Comparison of ENCODE assay signal across 9 cellular contexts in genomic region chr17:40542562-40543411, GRCh38. TPM values are rescaled to one million over a fixed set of nuclear protein-coding genes. Genes with fewer than 3 reads are reported as not detected.
DNase-seq lines count a peak whose midpoint lies in the region; ATAC-seq and TF ChIP-seq lines count a peak whose summit lies in the region.
"Had no signal": no experiment of that assay in that cellular context is flagged by ENCODE, and none has a peak within 500 bp of the region (broad histone marks: within the 10 kb centered on the region; RNA-seq: fewer than 3 reads in every experiment).

No MANE protein-coding gene starts in this region.

- peak overlapping the region; percentile 65 for H3K4me3 Mint-ChIP-seq in activated T-helper 2 cell treated with anti-CD3 and anti-CD28 coated beads, Interferon-gamma antibody, Interleukin-2, Interleukin-4, amounts not matched to agents 10 μg/mL and 5 μg/mL and 100 μg/mL, durations not matched to agents 14 hours and 24 hours and 36 hours (ENCODE audit: low read depth)

- peaks cover 68% of the 10 kb centered on the region for H3K4me1 Mint-ChIP-seq in activated T-helper 2 cell treated with anti-CD3 and anti-CD28 coated beads, Interferon-gamma antibody, Interleukin-2, Interleukin-4, amounts not matched to agents 10 μg/mL and 5 μg/mL and 100 μg/mL, durations not matched to agents 14 hours and 24 hours and 36 hours (ENCODE audit: low read depth)

- 42 to 54% (median 51%) methylated on average over 14 of the region's 14 CpGs for WGBS in psoas muscle, 3 donors

- H3K9me3 ChIP-seq in psoas muscle: no peaks in the 10 kb centered on the region

- intact Hi-C loops in activated T-helper 2 cell treated with anti-CD3 and anti-CD28 coated beads, Interferon-gamma antibody, Interleukin-2, Interleukin-4, amounts not matched to agents 10 μg/mL and 5 μg/mL and 100 μg/mL, durations not matched to agents 14 hours and 24 hours and 36 hours (cut with micrococcal nuclease): loop anchor here (1.0 to 10.0 kb wide), 3 partner anchors 11 to 862 kb away; no protein-coding TSS in a partner anchor
- intact Hi-C loops in psoas muscle (cut with DNase I): no loop called here

- no peak overlapping the region for H3K4me3 ChIP-seq in psoas muscle

- no peak for TF ChIP-seq CTCF in psoas muscle (IDR thresholded peaks at IDR 0.05)

- no peaks in the 10 kb centered on the region for H3K9me3 Mint-ChIP-seq in activated T-helper 2 cell treated with anti-CD3 and anti-CD28 coated beads, Interferon-gamma antibody, Interleukin-2, Interleukin-4, amounts not matched to agents 10 μg/mL and 5 μg/mL and 100 μg/mL, durations not matched to agents 14 hours and 24 hours and 36 hours

- H3K4me1 ChIP-seq in psoas muscle: peaks cover 42% of the 10 kb centered on the region

- peaks cover 3% of the 10 kb centered on the region for H3K36me3 Mint-ChIP-seq in activated T-helper 2 cell treated with anti-CD3 and anti-CD28 coated beads, Interferon-gamma antibody, Interleukin-2, Interleukin-4, amounts not matched to agents 10 μg/mL and 5 μg/mL and 100 μg/mL, durations not matched to agents 14 hours and 24 hours and 36 hours (ENCODE audit: low read depth)

- no peaks in the 10 kb centered on the region for H3K27me3 ChIP-seq in psoas muscle (ENCODE audit: insufficient read depth in 3 of 3, low read length in 2 of 3)

- peak overlapping the region; percentile 78 for H3K27ac ChIP-seq in psoas muscle
- H3K27ac ChIP-seq: 22Rv1 had no signal

- H3K36me3 ChIP-seq in psoas muscle (ENCODE audit: insufficient read depth in 1 of 2, low read depth in 1 of 2): no peaks in the 10 kb centered on the region

- peak; percentile 43 to 79 (median 68) for ATAC-seq in psoas muscle

- H3K27me3 Mint-ChIP-seq in activated T-helper 2 cell treated with anti-CD3 and anti-CD28 coated beads, Interferon-gamma antibody, Interleukin-2, Interleukin-4, amounts not matched to agents 10 μg/mL and 5 μg/mL and 100 μg/mL, durations not matched to agents 14 hours and 24 hours and 36 hours (ENCODE audit: low read depth): no peaks in the 10 kb centered on the region

- DNase-seq in DMS 273 (lab: John Stamatoyannopoulos, UW; ENCODE audit: unreplicated experiment) (peak; percentile 29), DMS 273 treated with DMSO at 0.1 percent for 48 hours (lab: John Stamatoyannopoulos, UW) (no peak), HT1080 (ENCODE audit: low read depth) (peak; percentile 44), glomerular visceral epithelial cell (ENCODE audit: extremely low spot score) (peak; percentile 84), psoas muscle (peak; percentile 88 to 89), D341Med (ENCODE audit: low spot score) (no peak), NCI-H2171 (lab: John Stamatoyannopoulos, UW) (no peak)
- no peak for DNase-seq in activated T-helper 2 cell treated with anti-CD3 and anti-CD28 coated beads, Interferon-gamma antibody, Interleukin-2, Interleukin-4, amounts not matched to agents 10 μg/mL and 5 μg/mL and 100 μg/mL, durations not matched to agents 14 hours and 24 hours and 36 hours (ENCODE audit: low spot score)

- H3K27ac Mint-ChIP-seq in activated T-helper 2 cell treated with anti-CD3 and anti-CD28 coated beads, Interferon-gamma antibody, Interleukin-2, Interleukin-4, amounts not matched to agents 10 μg/mL and 5 μg/mL and 100 μg/mL, durations not matched to agents 14 hours and 24 hours and 36 hours: peak overlapping the region; percentile 94

RNA-seq across cellular contexts. Expression of gene CCR7, which starts 22.5 kb away (rescaled TPM):
- total RNA-seq in HT1080 (2014; rRNA removed; shearing (Covaris generic)): 0.07 and 0.21 TPM in 2 replicates
- 0.08 TPM in 1 of 2 replicates, not detected in the other for polyA plus RNA-seq in HT1080 (2015; cell fraction: cytosol; rRNA removed)
- 0.28 and 0.35 TPM in 2 replicates for polyA plus RNA-seq in HT1080 (2015; cell fraction: nucleus; rRNA removed)
- total RNA-seq in activated T-helper 2 cell treated with anti-CD3 and anti-CD28 coated beads, Interferon-gamma antibody, Interleukin-2, Interleukin-4, amounts not matched to agents 10 μg/mL and 5 μg/mL and 100 μg/mL, durations not matched to agents 14 hours and 24 hours and 36 hours: 367 and 374 TPM in 2 replicates
- under 1 TPM; 0.20 to 0.24 (median 0.21) TPM for total RNA-seq in psoas muscle
- polyA plus RNA-seq in psoas muscle: under 1 TPM in 2 of 3 donors, not detected in 1; 0.08 to 0.09 TPM

RNA-seq across cellular contexts. Expression of gene TNS4, which starts 41.4 kb away (rescaled TPM):
- 0.10 and 0.95 TPM in 2 replicates for total RNA-seq in HT1080 (2014; rRNA removed; shearing (Covaris generic))
- 3.3 and 4.0 TPM in 2 replicates for polyA plus RNA-seq in HT1080 (2015; cell fraction: cytosol; rRNA removed)
- 6.1 and 12.7 TPM in 2 replicates for polyA plus RNA-seq in HT1080 (2015; cell fraction: nucleus; rRNA removed)
- 8.7 and 9.0 TPM in 2 replicates for total RNA-seq in activated T-helper 2 cell treated with anti-CD3 and anti-CD28 coated beads, Interferon-gamma antibody, Interleukin-2, Interleukin-4, amounts not matched to agents 10 μg/mL and 5 μg/mL and 100 μg/mL, durations not matched to agents 14 hours and 24 hours and 36 hours
- total RNA-seq in psoas muscle: under 1 TPM in 1 of 4 donors, not detected in 3; 0.06 TPM
- under 1 TPM in 1 of 3 donors, not detected in 2; 0.04 TPM for polyA plus RNA-seq in psoas muscle

Comparison
In these comparisons a context has a peak if more than half of its experiments do, and no peak if none do; other contexts are left out.
1. DNase-seq: peak in DMS 273 (single experiment), HT1080 (single experiment), glomerular visceral epithelial cell (single experiment) and psoas muscle (2 of 2); none in DMS 273 treated with DMSO at 0.1 percent for 48 hours (single experiment), activated T-helper 2 cell treated with anti-CD3 and anti-CD28 coated beads, Interferon-gamma antibody, Interleukin-2, Interleukin-4, amounts not matched to agents 10 μg/mL and 5 μg/mL and 100 μg/mL, durations not matched to agents 14 hours and 24 hours and 36 hours (single experiment), D341Med (single experiment) and NCI-H2171 (single experiment).
2. RNA of gene CCR7, which starts 22.5 kb away (total RNA-seq): 367 to 374 TPM in activated T-helper 2 cell treated with anti-CD3 and anti-CD28 coated beads, Interferon-gamma antibody, Interleukin-2, Interleukin-4, amounts not matched to agents 10 μg/mL and 5 μg/mL and 100 μg/mL, durations not matched to agents 14 hours and 24 hours and 36 hours; 0.20 to 0.24 TPM in psoas muscle and 0.07 to 0.21 TPM in HT1080; every median in the first group is over 100 times any median in the second.